In genomic region chr17:65742433-65743312, GRCh38 we compare ENCODE assay signal across 9 cellular contexts.
A peak's percentile ranks its signal among the peaks of the same experiment; 100 is the strongest.
DNase-seq lines count a peak whose midpoint lies in the region; ATAC-seq and TF ChIP-seq lines count a peak whose summit lies in the region.
"Had no signal": no experiment of that assay in that cellular context is flagged by ENCODE, and none has a peak within 500 bp of the region (broad histone marks: within the 10 kb centered on the region; RNA-seq: fewer than 3 reads in every experiment).

No MANE protein-coding gene starts in this region.

- TF ChIP-seq POLR2A in HCT116 (IDR thresholded peaks at IDR 0.05; ENCODE audit: borderline replicate concordance, extremely low read depth, insufficient read depth, insufficient read length) = no peak

- no peaks in the 10 kb centered on the region for H3K79me2 ChIP-seq in HCT116 (ENCODE audit: insufficient read depth, low read length)

- H3K9me2 ChIP-seq in HCT116 (ENCODE audit: insufficient read depth) = no peaks in the 10 kb centered on the region

- H3K4me1 ChIP-seq in HCT116 (ENCODE audit: control insufficient read depth in 1 of 2, insufficient read depth in 2 of 2, low read length in 2 of 2) = peaks cover 19 to 24% of the 10 kb centered on the region in 2 experiments

- RAD21 ChIA-PET in HCT116 (lab: Charles Lee; ENCODE audit: low non-redundant PET in 1 of 2, low total read pairs in 2 of 2, uncharacterized antibody in 2 of 2, unreplicated experiment in 2 of 2) = no interaction called here

- H4K20me1 ChIP-seq in HCT116 (ENCODE audit: insufficient read depth) = no peaks in the 10 kb centered on the region

- intact Hi-C loops in HCT116 (cut with micrococcal nuclease) = no loop called here

- no peaks in the 10 kb centered on the region for H3K36me3 ChIP-seq in HCT116 (ENCODE audit: control insufficient read depth in 1 of 2, insufficient read depth in 2 of 2, low read length in 2 of 2)
- H3K36me3 ChIP-seq in H7 (replicated peaks; ENCODE audit: control insufficient read depth, insufficient read depth, low read length) = no peaks in the 10 kb centered on the region

- DNase-seq in HCT116 (ENCODE audit: low read depth, low spot score) (peak; percentile 70), RWPE1 (ENCODE audit: low spot score) (peak; percentile 50), fibroblast of gingiva (ENCODE audit: low read depth) (peak; percentile 70), renal cortical epithelial cell (ENCODE audit: low read depth) (peak; percentile 62), H7 (no peak)
- DNase-seq: activated CD8-positive, alpha-beta T cell treated with anti-CD3 and anti-CD28 coated beads for 36 hours had no signal

- ATAC-seq in HCT116 (peak; percentile 96), HG03280 (IDR thresholded peaks at IDR 0.05; ENCODE audit: unreplicated experiment) (no peak), GM19023 (IDR thresholded peaks at IDR 0.05; ENCODE audit: unreplicated experiment) (no peak), GM18867 (IDR thresholded peaks at IDR 0.05; ENCODE audit: unreplicated experiment) (no peak)
- ATAC-seq: activated CD8-positive, alpha-beta T cell treated with anti-CD3 and anti-CD28 coated beads for 36 hours had no signal

- H3K27me3 ChIP-seq in HCT116 (ENCODE audit: insufficient read depth, low read length) (no peaks in the 10 kb centered on the region), H7 (ENCODE audit: control insufficient read depth, insufficient read depth, low read length) (no peaks in the 10 kb centered on the region)

- CTCF ChIA-PET in HCT116 (lab: Charles Lee) (no interaction called here), RWPE1 (lab: Yijun Ruan, JAX) (no interaction called here)

- BruUV-seq in HCT116 (replicated peaks; lab: Mats Ljungman, UMichigan) = no TSS peak

- H2AFZ ChIP-seq in HCT116 (ENCODE audit: low read depth, low read length, poor library complexity, severe bottlenecking) = peak overlapping the region; percentile 13

- peak overlapping the region; percentile 32; the same call in 1 of the 2 replicates for H3K27ac ChIP-seq in HCT116 (ENCODE audit: low read depth, low read length)
- H3K27ac ChIP-seq in RWPE1 = no peak overlapping the region

- POLR2A ChIA-PET in HCT116 (lab: Charles Lee) (interaction anchor here (0.6 to 1.1 kb wide), 2 partner anchors 8 to 10 kb away, joined by 3 to 5 read pairs; no protein-coding TSS in a partner anchor), RWPE1 (lab: Yijun Ruan, JAX; ENCODE audit: low non-redundant PET) (no interaction called here)

- H3K9me3 ChIP-seq in HCT116 (ENCODE audit: control insufficient read depth in 1 of 2, insufficient read depth in 1 of 2, low read depth in 1 of 2, low read length in 2 of 2) = no peaks in the 10 kb centered on the region

- H3K9ac ChIP-seq in HCT116 (ENCODE audit: low read length) = no peak overlapping the region

- TF ChIP-seq RAD21 in HCT116 (IDR thresholded peaks at IDR 0.05; ENCODE audit: low read depth) = peak; percentile 5; the same call in 1 of the 2 replicates

- H3K4me2 ChIP-seq in HCT116 (ENCODE audit: low read length) = peak overlapping the region; percentile 64

- H3K4me3 ChIP-seq in HCT116 (replicated peaks in 1 of 2; ENCODE audit: low read depth in 1 of 2, low read length in 2 of 2) (peak overlapping the region in 1 of 2 experiments; percentile 22; a peak in 2 of 4 replicates), H7 (ENCODE audit: insufficient read depth, low read depth, low read length) (no peak overlapping the region)

- TF ChIP-seq CTCF in HCT116 (IDR thresholded peaks at IDR 0.05 in 2 of 3, conservative IDR thresholded peaks at IDR 0.05 in 1 of 3; ENCODE audit: borderline replicate concordance in 1 of 3, insufficient read depth in 1 of 3, low read depth in 2 of 3, low read length in 2 of 3) = no peak
- no peak for TF ChIP-seq CTCF in RWPE1 (conservative IDR thresholded peaks at IDR 0.05; ENCODE audit: low read depth)

TF ChIP-seq in HCT116, 20 proteins besides CTCF, POLR2A, EP300 and RAD21:
- TF ChIP-seq EZH2 (IDR thresholded peaks at IDR 0.05) = no peak
- no peak for TF ChIP-seq REST (IDR thresholded peaks at IDR 0.05; ENCODE audit: low read depth)
- TF ChIP-seq YY1 (IDR thresholded peaks at IDR 0.05; ENCODE audit: extremely low read depth, insufficient replicate concordance, low read depth, low read length) = no peak
- no peak; the same call in 1 of the 2 replicates for TF ChIP-seq CEBPB (IDR thresholded peaks at IDR 0.05; ENCODE audit: low read depth)
- peak; percentile 78 for TF ChIP-seq JUND (IDR thresholded peaks at IDR 0.05)
- TF ChIP-seq SP1 (IDR thresholded peaks at IDR 0.05; ENCODE audit: low read depth) = peak; percentile 62
- peak; percentile 85 for TF ChIP-seq TCF7L2 (IDR thresholded peaks at IDR 0.05; ENCODE audit: borderline replicate concordance, extremely low read depth, insufficient read depth, insufficient read length)
- no peak for TF ChIP-seq ZFX (IDR thresholded peaks at IDR 0.05)
- no peak for TF ChIP-seq EGR1 (IDR thresholded peaks at IDR 0.05; ENCODE audit: low read depth)
- TF ChIP-seq FOSL1 (IDR thresholded peaks at IDR 0.05; ENCODE audit: low read depth) = peak; percentile 69
- peak; percentile 39; the same call in 1 of the 2 replicates for TF ChIP-seq POLR2AphosphoS5 (IDR thresholded peaks at IDR 0.05; ENCODE audit: low read depth, low read length)
- TF ChIP-seq SIN3A (IDR thresholded peaks at IDR 0.05; ENCODE audit: low read depth) = peak; percentile 68; the same call in 1 of the 2 replicates
